In genomic region chr2:46548521-46549144, GRCh38 we compare ENCODE assay signal across 15 cellular contexts. TPM values are rescaled to one million over a fixed set of nuclear protein-coding genes. Genes with fewer than 3 reads are reported as not detected.
A peak's percentile ranks its signal among the peaks of the same experiment; 100 is the strongest.
DNase-seq lines count a peak whose midpoint lies in the region; ATAC-seq and TF ChIP-seq lines count a peak whose summit lies in the region.
"Had no signal": no experiment of that assay in that cellular context is flagged by ENCODE, and none has a peak within 500 bp of the region (broad histone marks: within the 10 kb centered on the region; RNA-seq: fewer than 3 reads in every experiment).

No MANE protein-coding gene starts in this region.

- TF ChIP-seq EP300 in sigmoid colon (IDR thresholded peaks at IDR 0.05), result no peak

- H3K36me3 Mint-ChIP-seq in CD4-positive, alpha-beta T cell (ENCODE audit: low read depth), result no peaks in the 10 kb centered on the region
- peaks cover 2% of the 10 kb centered on the region for H3K36me3 Mint-ChIP-seq in WTC11

- H3K4me3 ChIP-seq in KMS-11 (IDR thresholded peaks at IDR 0.05; ENCODE audit: insufficient read depth, low read depth, low read length) (peak overlapping the region; percentile 8), dorsolateral prefrontal cortex (peak overlapping the region in 2 of 59 donors; percentile 0 to 25), sigmoid colon (no peak overlapping the region)
- H3K4me3 ChIP-seq: lung, pancreas had no signal

- H3K27me3 Mint-ChIP-seq in CD4-positive, alpha-beta T cell, result no peaks in the 10 kb centered on the region
- no peaks in the 10 kb centered on the region for H3K27me3 Mint-ChIP-seq in WTC11 (ENCODE audit: low read depth)

- H3K9me3 ChIP-seq in CD4-positive, alpha-beta T cell (ENCODE audit: control insufficient read depth, low read length), result no peaks in the 10 kb centered on the region
- no peaks in the 10 kb centered on the region for H3K9me3 ChIP-seq in sigmoid colon
- H3K9me3 ChIP-seq: pancreas had no signal

- H4K20me1 ChIP-seq in KMS-11 (ENCODE audit: insufficient read depth), result no peaks in the 10 kb centered on the region

- H3K36me3 ChIP-seq in KMS-11 (ENCODE audit: insufficient read depth), result no peaks in the 10 kb centered on the region
- peaks cover 0 to 13% (median 3%) of the 10 kb centered on the region in 4 donors for H3K36me3 ChIP-seq in sigmoid colon
- H3K36me3 ChIP-seq: pancreas had no signal

- no peak overlapping the region for H3K27ac ChIP-seq in CD4-positive, alpha-beta T cell (ENCODE audit: low read depth, low read length)
- peak overlapping the region; percentile 87 for H3K27ac ChIP-seq in KMS-11
- peak overlapping the region in 41 of 59 donors; percentile 1 to 81 (median 49) for H3K27ac ChIP-seq in dorsolateral prefrontal cortex
- peak overlapping the region; percentile 40 to 67 (median 61) for H3K27ac ChIP-seq in sigmoid colon
- H3K27ac ChIP-seq: pancreas had no signal

- no peak for TF ChIP-seq CTCF in CD4-positive, alpha-beta T cell (IDR thresholded peaks at IDR 0.05)
- TF ChIP-seq CTCF in KMS-11 (conservative IDR thresholded peaks at IDR 0.05; ENCODE audit: low read depth, low read length) (no peak), dorsolateral prefrontal cortex (IDR thresholded peaks at IDR 0.05 in 54 of 56, conservative IDR thresholded peaks at IDR 0.05 in 2 of 56; ENCODE audit: low read depth in 1 of 56, partially characterized antibody in 56 of 56) (no peak), sigmoid colon (IDR thresholded peaks at IDR 0.05) (no peak), WTC11 (IDR thresholded peaks at IDR 0.05) (no peak)

- CTCF ChIA-PET in CD4-positive, alpha-beta T cell (lab: Charles Lee), result no interaction called here
- CTCF ChIA-PET in WTC11 (lab: Charles Lee), result no interaction called here

- peak overlapping the region; percentile 99 for H3K4me2 ChIP-seq in KMS-11

- ATAC-seq in CD4-positive, alpha-beta T cell (ENCODE audit: poor library complexity), result no peak
- ATAC-seq in HG02623 (IDR thresholded peaks at IDR 0.05; ENCODE audit: unreplicated experiment) (no peak), WTC11 (no peak)
- ATAC-seq: Panc1 had no signal

- no peaks in the 10 kb centered on the region for H3K27me3 ChIP-seq in CD4-positive, alpha-beta T cell (ENCODE audit: control insufficient read depth, insufficient read depth, low read length)
- H3K27me3 ChIP-seq in KMS-11 (ENCODE audit: insufficient read depth, low read depth), result no peaks in the 10 kb centered on the region
- H3K27me3 ChIP-seq in dorsolateral prefrontal cortex, result no peaks in the 10 kb centered on the region
- no peaks in the 10 kb centered on the region for H3K27me3 ChIP-seq in sigmoid colon
- H3K27me3 ChIP-seq: pancreas had no signal

- peaks cover 63% of the 10 kb centered on the region for H3K4me1 ChIP-seq in KMS-11 (ENCODE audit: low read depth, poor library complexity, severe bottlenecking)
- H3K4me1 ChIP-seq in sigmoid colon, result peaks cover 0 to 67% (median 61%) of the 10 kb centered on the region in 4 donors
- H3K4me1 ChIP-seq: pancreas had no signal

- H3K79me2 ChIP-seq in KMS-11 (ENCODE audit: insufficient read depth, low read depth), result peaks cover 22% of the 10 kb centered on the region; the same call in 1 of the 2 replicates

- peaks cover 57% of the 10 kb centered on the region for H3K4me1 Mint-ChIP-seq in CD4-positive, alpha-beta T cell (ENCODE audit: low read depth)
- H3K4me1 Mint-ChIP-seq in WTC11, result peaks cover 20% of the 10 kb centered on the region

- intact Hi-C loops in CD4-positive, alpha-beta T cell (cut with DNase I, micrococcal nuclease), result no loop called here
- intact Hi-C loops in dorsolateral prefrontal cortex (cut with DNase I), result loop anchor here in 1 of 2 donors (5.0 kb wide), 1 partner anchor 251 kb away; the partner anchor contains the start of gene EPAS1
- intact Hi-C loops in sigmoid colon (cut with DNase I), result no loop called here

- peak overlapping the region; percentile 64; the same call in 1 of the 2 replicates for H3K9ac ChIP-seq in KMS-11

- H3K4me3 Mint-ChIP-seq in CD4-positive, alpha-beta T cell, result no peak overlapping the region
- H3K4me3 Mint-ChIP-seq in WTC11, result no peak overlapping the region
- H3K4me3 Mint-ChIP-seq: activated T-cell treated with anti-CD3 and anti-CD28 coated beads, Interleukin-2, amount 50 U/mL, for 4 hours had no signal

- POLR2A ChIA-PET in CD4-positive, alpha-beta T cell (lab: Charles Lee), result interaction anchor here (1.0 kb wide), 1 partner anchor 13 kb away, joined by 3 read pairs; no protein-coding TSS in a partner anchor
- POLR2A ChIA-PET in WTC11 (lab: Charles Lee), result no interaction called here

- no peaks in the 10 kb centered on the region for H3K9me3 Mint-ChIP-seq in CD4-positive, alpha-beta T cell
- H3K9me3 Mint-ChIP-seq in WTC11, result no peaks in the 10 kb centered on the region
- H3K9me3 Mint-ChIP-seq: activated T-cell treated with anti-CD3 and anti-CD28 coated beads, Interleukin-2, amount 50 U/mL, for 4 hours had no signal

- no peak for TF ChIP-seq POLR2A in sigmoid colon (IDR thresholded peaks at IDR 0.05)

- no peak for DNase-seq in CD4-positive, alpha-beta T cell
- no peak for DNase-seq in dorsolateral prefrontal cortex
- DNase-seq in sigmoid colon, result no peak
- DNase-seq in NCI-H1092 treated with DMSO at 0.1 percent for 48 hours (lab: John Stamatoyannopoulos, UW), result no peak
- DNase-seq in WTC11 (ENCODE audit: low spot score), result no peak
- no peak for DNase-seq in SKM-1 (lab: John Stamatoyannopoulos, UW; ENCODE audit: unreplicated experiment)
- DNase-seq: activated T-cell treated with anti-CD3 and anti-CD28 coated beads, Interleukin-2, amount 50 U/mL, for 4 hours; dermis blood vessel endothelial cell; NCI-H1092; NCI-H345 had no signal

- WGBS in sigmoid colon, 2 donors, result 70 to 90% methylated on average over 8 of the region's 8 CpGs

- H2AFZ ChIP-seq in KMS-11 (ENCODE audit: low read depth), result peak overlapping the region; percentile 67; the same call in 1 of the 2 replicates

- H3K27ac Mint-ChIP-seq in CD4-positive, alpha-beta T cell, result peak overlapping the region; percentile 50
- no peak overlapping the region for H3K27ac Mint-ChIP-seq in WTC11

TF ChIP-seq in WTC11, 78 proteins besides CTCF, POLR2A, EP300 and RAD21 (continues in another document):
- TF ChIP-seq ZNF416 (CRISPR knock-in tag; IDR thresholded peaks at IDR 0.05) (no peak), NFATC4 (CRISPR knock-in tag; IDR thresholded peaks at IDR 0.05) (no peak), KAT7 (CRISPR knock-in tag; IDR thresholded peaks at IDR 0.05; ENCODE audit: borderline replicate concordance) (no peak), E2F4 (CRISPR knock-in tag; IDR thresholded peaks at IDR 0.05; ENCODE audit: borderline replicate concordance, low read depth) (no peak), RELA (CRISPR knock-in tag; IDR thresholded peaks at IDR 0.05; ENCODE audit: borderline replicate concordance) (no peak), ATF2 (CRISPR knock-in tag; IDR thresholded peaks at IDR 0.05; ENCODE audit: borderline replicate concordance, low read depth) (no peak), ZNF138 (CRISPR knock-in tag; conservative IDR thresholded peaks at IDR 0.05) (no peak), USF1 (CRISPR knock-in tag; IDR thresholded peaks at IDR 0.05) (no peak)

RNA-seq across cellular contexts. Expression of gene ATP6V1E2, which starts 6.3 kb away (rescaled TPM):
- 1 to 10 TPM; 6.0 to 7.1 TPM for total RNA-seq in CD4-positive, alpha-beta T cell
- total RNA-seq in dorsolateral prefrontal cortex, result 10 to 100 TPM in 106 of 120 experiments, 1 to 10 TPM in 14; 6.8 to 27.5 (median 13.6) TPM
- total RNA-seq in sigmoid colon, result 1 to 10 TPM; 1.9 to 7.1 (median 3.6) TPM
- 1 to 10 TPM; 1.8 to 4.3 (median 2.1) TPM for polyA plus RNA-seq in sigmoid colon
- 9.3 to 10.9 TPM (median 10.8 TPM) in 3 replicates for total RNA-seq in WTC11 (2021)

RNA-seq across cellular contexts. Expression of gene RHOQ, which starts 6.3 kb away (rescaled TPM):
- 10 to 100 TPM; 15.1 to 16.5 TPM for total RNA-seq in CD4-positive, alpha-beta T cell
- total RNA-seq in dorsolateral prefrontal cortex (100 to 1,000 TPM in 7 of 120 experiments, 10 to 100 TPM in 113; 44.1 to 164 (median 72.2) TPM), sigmoid colon (100 to 1,000 TPM; 124 to 146 (median 136) TPM), WTC11 (2021) (57.8 to 61.3 TPM (median 60.1 TPM) in 3 replicates)
- 10 to 100 TPM; 17.1 to 37.2 (median 24.7) TPM for polyA plus RNA-seq in sigmoid colon
